In genomic region chr2:195257979-195258378, GRCh38 we compare ENCODE assay signal across 29 cellular contexts.
"Had no signal": no experiment of that assay in that cellular context is flagged by ENCODE, and none has a peak within 500 bp of the region (broad histone marks: within the 10 kb centered on the region; RNA-seq: fewer than 3 reads in every experiment).

No MANE protein-coding gene starts in this region.

- H3K27me3 ChIP-seq: adrenal gland, ascending aorta, dorsolateral prefrontal cortex had no signal

- H3K27ac ChIP-seq: adrenal gland, ascending aorta, coronary artery, dorsolateral prefrontal cortex, WERI-Rb-1 had no signal

- H3K36me3 ChIP-seq: adrenal gland, ascending aorta, WERI-Rb-1 had no signal

- H3K9me3 ChIP-seq: adrenal gland, ascending aorta had no signal

- ATAC-seq: activated CD4-positive, CD25-positive, alpha-beta regulatory T cell treated with anti-CD3 and anti-CD28 coated beads, Interleukin-2, amount 50 U/mL, for 24 hours; activated CD8-positive, alpha-beta T cell treated with anti-CD3 and anti-CD28 coated beads for 36 hours; activated naive CD8-positive, alpha-beta T cell treated with anti-CD3 and anti-CD28 coated beads, Interleukin-2, amount 50 U/mL, for 24 hours; activated T-cell treated with anti-CD3 and anti-CD28 coated beads, Interleukin-2, amount 50 U/mL, for 4 hours; activated T-helper 17 cell treated with anti-CD3 and anti-CD28 coated beads, Interleukin-2, amount 50 U/mL, for 72 hours; esophagus mucosa had no signal

- H3K4me3 ChIP-seq: adrenal gland, ascending aorta, coronary artery, dorsolateral prefrontal cortex had no signal

- H3K4me1 ChIP-seq: adrenal gland, ascending aorta had no signal

- DNase-seq: activated B cell treated with CpG ODN at 0.5 μM for 24 hours; activated CD4-positive, alpha-beta T cell treated with anti-CD3 and anti-CD28 coated beads for 48 hours; activated CD4-positive, alpha-beta T cell treated with anti-CD3 and anti-CD28 coated beads, Interleukin-2, amount 50 U/mL, for 1 hour; activated CD4-positive, alpha-beta T cell treated with anti-CD3 and anti-CD28 coated beads, Interleukin-2, amount 50 U/mL, for 48 hours; activated CD8-positive, alpha-beta memory T cell treated with anti-CD3 and anti-CD28 coated beads for 24 hours; activated CD8-positive, alpha-beta T cell treated with anti-CD3 and anti-CD28 coated beads for 36 hours; activated effector memory CD4-positive, alpha-beta T cell treated with Interleukin-2 at 50 U/mL for 16 hours; activated gamma-delta T cell treated with Interleukin-2 at 50 U/mL for 16 hours; activated naive CD4-positive, alpha-beta T cell treated with anti-CD3 and anti-CD28 coated beads, Interleukin-2, amount 50 U/mL, for 16 hours; activated naive CD4-positive, alpha-beta T cell treated with Interleukin-2 at 50 U/mL for 16 hours; activated naive CD8-positive, alpha-beta T cell treated with anti-CD3 and anti-CD28 coated beads for 36 hours; activated naive CD8-positive, alpha-beta T cell treated with anti-CD3 and anti-CD28 coated beads, Interleukin-2, amount 50 U/mL, for 24 hours; activated T-cell treated with anti-CD3 and anti-CD28 coated beads, Interleukin-2, amount 50 U/mL, for 4 hours; adrenal gland; amygdala; dorsolateral prefrontal cortex; effector memory CD4-positive, alpha-beta T cell; endodermal cell; foreskin fibroblast; head of caudate nucleus; T1000; WERI-Rb-1 had no signal

- FAIRE-seq: bronchial epithelial cell, frontal cortex had no signal
